ENCODE assay signal across 10 cellular contexts in the genomic region with DNA sequence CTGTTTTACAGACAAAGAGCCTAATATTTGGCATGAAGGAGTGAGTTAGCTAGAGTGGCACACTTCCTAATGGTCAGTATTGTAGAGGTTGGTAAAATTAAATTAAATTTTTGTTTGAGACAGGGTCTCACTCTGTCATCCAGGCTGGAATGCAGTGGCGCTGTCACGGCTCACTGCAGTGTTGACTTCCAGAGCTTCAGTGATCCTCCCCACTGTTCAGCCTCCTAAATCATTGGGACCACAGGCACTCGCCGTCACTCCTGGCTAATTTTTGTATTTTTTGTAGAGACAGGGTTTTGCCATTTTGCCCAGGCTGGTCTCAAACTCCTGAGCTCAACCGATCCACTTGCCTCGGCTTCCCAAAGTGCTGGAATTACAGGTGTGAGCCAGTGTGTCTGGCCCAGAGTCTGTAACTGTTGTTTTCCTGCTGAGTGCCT.
A peak's percentile ranks its signal among the peaks of the same experiment; 100 is the strongest.
DNase-seq lines count a peak whose midpoint lies in the region; ATAC-seq, FAIRE-seq and TF ChIP-seq lines count a peak whose summit lies in the region.
"Had no signal": no experiment of that assay in that cellular context is flagged by ENCODE, and none has a peak within 500 bp of the region (broad histone marks: within the 10 kb centered on the region; RNA-seq: fewer than 3 reads in every experiment).

No MANE protein-coding gene starts in this region.

- H3K4me3 ChIP-seq in BE2C (ENCODE audit: low read depth, low read length) (no peak overlapping the region), fibroblast of pulmonary artery (replicated peaks; ENCODE audit: low read depth, low read length) (peak overlapping the region; percentile 29), skeletal muscle cell (ENCODE audit: low read depth, low read length) (peak overlapping the region; percentile 16)
- H3K4me3 ChIP-seq: mucosa of descending colon had no signal

- H3K4me1 ChIP-seq in BE2C = peaks cover 36% of the 10 kb centered on the region

- no peaks in the 10 kb centered on the region; the same call in 1 of the 2 replicates for H3K36me3 ChIP-seq in BE2C

- no peaks in the 10 kb centered on the region for H3K9me3 ChIP-seq in BE2C
- H3K9me3 ChIP-seq: mucosa of descending colon had no signal

- no peak for FAIRE-seq in RCC 7860 (lab: Jason Lieb, UNC)

- no peak for TF ChIP-seq CTCF in BE2C (IDR thresholded peaks at IDR 0.05; ENCODE audit: low read depth, low read length)
- no peak for TF ChIP-seq CTCF in fibroblast of pulmonary artery (IDR thresholded peaks at IDR 0.05; ENCODE audit: low read length, missing control alignments)

- H3K27me3 ChIP-seq in BE2C = no peaks in the 10 kb centered on the region

- peak; percentile 30 for DNase-seq in BE2C
- DNase-seq in RCC 7860 (ENCODE audit: low spot score) = peak; percentile 43
- DNase-seq in fibroblast of pulmonary artery (ENCODE audit: low read depth) = peak; percentile 17
- no peak for DNase-seq in skeletal muscle cell (ENCODE audit: low read depth)
- DNase-seq in activated effector memory CD4-positive, alpha-beta T cell treated with anti-CD3 and anti-CD28 coated beads, Interleukin-2, amount 50 U/mL, for 16 hours = no peak
- no peak for DNase-seq in activated naive CD4-positive, alpha-beta T cell treated with Interleukin-2 at 50 U/mL for 16 hours
- DNase-seq in NCI-H1105 (lab: John Stamatoyannopoulos, UW) = no peak
- DNase-seq: DMS79 treated with DMSO at 0.1 percent for 48 hours, mucosa of descending colon had no signal

- no peak for ATAC-seq in HG02884 (IDR thresholded peaks at IDR 0.05; ENCODE audit: unreplicated experiment)

Comparison
In these comparisons a context has a peak if more than half of its experiments do, and no peak if none do; other contexts are left out.
1. DNase-seq: peak in BE2C (single experiment), RCC 7860 (single experiment) and fibroblast of pulmonary artery (single experiment); none in skeletal muscle cell (single experiment), activated effector memory CD4-positive, alpha-beta T cell treated with anti-CD3 and anti-CD28 coated beads, Interleukin-2, amount 50 U/mL, for 16 hours (single experiment), activated naive CD4-positive, alpha-beta T cell treated with Interleukin-2 at 50 U/mL for 16 hours (single experiment) and NCI-H1105 (single experiment).